In the genomic region with DNA sequence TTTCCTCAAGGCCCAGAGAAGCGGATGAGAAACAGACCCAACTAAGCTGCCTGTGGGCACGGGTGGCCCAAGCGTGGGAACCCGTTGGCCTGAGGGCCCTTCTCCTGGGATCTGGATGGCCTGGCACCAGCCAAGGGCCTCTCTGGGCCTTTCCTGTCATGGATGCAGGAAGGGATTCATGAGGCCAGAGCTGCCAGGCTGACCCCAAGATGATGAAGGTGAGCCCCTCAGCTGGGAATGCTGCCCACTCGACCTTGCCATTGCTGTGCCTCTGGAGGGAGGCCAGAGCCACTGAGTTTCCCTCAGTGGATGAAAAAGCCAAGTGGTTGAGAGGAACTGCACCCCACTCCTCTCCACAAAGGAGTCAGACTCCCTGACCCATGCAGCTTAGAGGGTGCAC, we compare ENCODE assay signal across 1 cellular context.
TF ChIP-seq lines count a peak whose summit lies in the region.

No MANE protein-coding gene starts in this region.

TF ChIP-seq in IMR-90, 13 proteins besides CTCF, POLR2A, EP300 and RAD21 (continued from another document):
- TF ChIP-seq ELK1 (IDR thresholded peaks at IDR 0.05; ENCODE audit: borderline replicate concordance, low read depth, low read length) (no peak), CHD1 (IDR thresholded peaks at IDR 0.05; ENCODE audit: low read depth, low read length) (no peak), RCOR1 (IDR thresholded peaks at IDR 0.05; ENCODE audit: insufficient replicate concordance, low read length) (no peak), CEBPB (IDR thresholded peaks at IDR 0.05; ENCODE audit: low read depth, low read length) (no peak)
